8 cellular contexts compared by ENCODE assay signal in genomic region chr17:3796110-3796821, GRCh38. TPM values are rescaled to one million over a fixed set of nuclear protein-coding genes. Genes with fewer than 3 reads are reported as not detected.
DNase-seq lines count a peak whose midpoint lies in the region; ATAC-seq and TF ChIP-seq lines count a peak whose summit lies in the region.

No MANE protein-coding gene starts in this region.

- no peak overlapping the region for H2AFZ ChIP-seq in H9 (ENCODE audit: low read length)

- H4K20me1 ChIP-seq in H9 (ENCODE audit: control insufficient read depth, insufficient read depth, insufficient read length), result no peaks in the 10 kb centered on the region

- H3K27ac Mint-ChIP-seq in H9 (peak overlapping the region in 2 of 3 experiments; percentile 57 to 61; a peak in 3 of 7 replicates), activated B cell treated with CpG ODN at 0.5 μM for 24 hours (peak overlapping the region; percentile 79)

- H3K27me3 ChIP-seq in H9 (ENCODE audit: insufficient read depth, low read length), result no peaks in the 10 kb centered on the region

- no CpG with 5 or more reads among the region's 17 CpGs for WGBS in H9 (ENCODE audit: extremely low coverage, insufficient read length, low lambda C conversion rate)

- POLR2A ChIA-PET in GM10248 (lab: Yijun Ruan, JAX) (no interaction called here), activated B cell treated with CpG ODN at 0.5 μM for 24 hours (lab: Charles Lee) (interaction anchor here (0.6 to 1.6 kb wide), 17 partner anchors 8 to 111 kb away, joined by 3 to 8 read pairs (median 3); partner anchors contain the start of gene HASPIN)

- H3K9me3 ChIP-seq in H9 (ENCODE audit: control insufficient read depth, low read depth, low read length), result no peaks in the 10 kb centered on the region

- no peaks in the 10 kb centered on the region for H3K79me1 ChIP-seq in H9 (ENCODE audit: insufficient read depth, low read depth, low read length, poor library complexity, severe bottlenecking)

- H3K23me2 ChIP-seq in H9 (ENCODE audit: insufficient read length, low read depth, low read length, poor library complexity, severe bottlenecking), result no peaks in the 10 kb centered on the region

- no peak overlapping the region for H2BK15ac ChIP-seq in H9 (ENCODE audit: low read depth, low read length)

- intact Hi-C loops in activated B cell treated with CpG ODN at 0.5 μM for 24 hours (cut with micrococcal nuclease), result loop anchor here (1.0 kb wide), 1 partner anchor 8 kb away; no protein-coding TSS in a partner anchor

- H3K4me3 Mint-ChIP-seq in H9 (no peak overlapping the region), activated B cell treated with CpG ODN at 0.5 μM for 24 hours (peak overlapping the region; percentile 9)

- no peak overlapping the region for H2BK5ac ChIP-seq in H9 (ENCODE audit: insufficient read length, low read length)

- no peak overlapping the region for H3K9ac ChIP-seq in H9 (ENCODE audit: extremely low read depth, insufficient read length, low read length)

- no peak overlapping the region for H2BK120ac ChIP-seq in H9 (ENCODE audit: low read depth, low read length, poor library complexity, severe bottlenecking)

- H3K23ac ChIP-seq in H9 (ENCODE audit: insufficient read length, low read depth, low read length), result peak overlapping the region; percentile 5

- peak; percentile 72 for ATAC-seq in activated B cell treated with CpG ODN at 0.5 μM for 24 hours (ENCODE audit: low read depth)

- H3K18ac ChIP-seq in H9 (ENCODE audit: insufficient read length, low read depth, low read length), result peak overlapping the region; percentile 0

- no peaks in the 10 kb centered on the region for H3K4me1 ChIP-seq in H9 (ENCODE audit: insufficient read depth, low read length)

- H2BK20ac ChIP-seq in H9 (ENCODE audit: low read depth, low read length, poor library complexity, severe bottlenecking), result no peak overlapping the region

- no peak overlapping the region for H2BK12ac ChIP-seq in H9 (ENCODE audit: insufficient read length, low read depth, low read length)

- H3K4me1 Mint-ChIP-seq in H9 (peaks cover 10 to 24% of the 10 kb centered on the region in 2 experiments), activated B cell treated with CpG ODN at 0.5 μM for 24 hours (peaks cover 58% of the 10 kb centered on the region)

- no peak overlapping the region for H3K14ac ChIP-seq in H9 (ENCODE audit: insufficient read depth, low read length)

- H3K36me3 Mint-ChIP-seq in H9 (ENCODE audit: insufficient read depth in 1 of 3, low read depth in 3 of 3) (no peaks in the 10 kb centered on the region), activated B cell treated with CpG ODN at 0.5 μM for 24 hours (ENCODE audit: low read depth) (no peaks in the 10 kb centered on the region)

- H3K79me2 ChIP-seq in H9 (ENCODE audit: insufficient read depth, low read length), result no peaks in the 10 kb centered on the region

- H3T11ph ChIP-seq in H9 (ENCODE audit: low read length), result no peak overlapping the region

- DNase-seq in GM10248 (ENCODE audit: extremely low spot score), result peak; percentile 87
- DNase-seq in H9, result no peak
- peak; percentile 49 for DNase-seq in activated B cell treated with CpG ODN at 0.5 μM for 24 hours
- peak; percentile 15 for DNase-seq in effector CD8-positive, alpha-beta T cell (lab: John Stamatoyannopoulos, UW)
- DNase-seq in stimulated activated CD8-positive, alpha-beta memory T cell treated with anti-CD3 and anti-CD28 coated beads, Interleukin-7, amount 100 ng/mL, for 48 hours (ENCODE audit: extremely low read depth in 1 of 2, low read depth in 1 of 2), result peak; percentile 87 to 95
- no peak for DNase-seq in NCI-H1105 treated with DMSO at 0.1 percent for 48 hours (lab: John Stamatoyannopoulos, UW)
- DNase-seq in NCI-H128 (lab: John Stamatoyannopoulos, UW; ENCODE audit: unreplicated experiment), result no peak
- no peak for DNase-seq in retina

- no peak overlapping the region for H3K4me2 ChIP-seq in H9 (ENCODE audit: insufficient read depth, insufficient read length, low read length)

- H4K91ac ChIP-seq in H9 (ENCODE audit: insufficient read length, low read depth, low read length), result no peak overlapping the region

- no peak overlapping the region for H2AK5ac ChIP-seq in H9 (ENCODE audit: insufficient read length, low read length)

- H3K4ac ChIP-seq in H9 (ENCODE audit: low read depth, low read length), result no peak overlapping the region

- peak overlapping the region; percentile 32 for H4K8ac ChIP-seq in H9 (replicated peaks; ENCODE audit: insufficient read length, low read depth, low read length)

- CTCF ChIA-PET in GM10248 (lab: Yijun Ruan, JAX) (interaction anchor here (0.9 to 2.4 kb wide), 5 partner anchors 15 to 59 kb away, joined by 3 to 11 read pairs (median 7); partner anchors contain the start of gene NCBP3), activated B cell treated with CpG ODN at 0.5 μM for 24 hours (lab: Charles Lee) (interaction anchor here (1.0 to 1.6 kb wide), 6 partner anchors 21 to 58 kb away, joined by 3 to 5 read pairs (median 4); partner anchors contain the start of gene NCBP3)

- H3K56ac ChIP-seq in H9 (ENCODE audit: insufficient read length, low read depth, low read length), result no peak overlapping the region

- H3K9me3 Mint-ChIP-seq in H9 (no peaks in the 10 kb centered on the region; a peak in 1 of 5 replicates), activated B cell treated with CpG ODN at 0.5 μM for 24 hours (no peaks in the 10 kb centered on the region)

- TF ChIP-seq CTCF in GM10248 (IDR thresholded peaks at IDR 0.05; ENCODE audit: control extremely low read depth, extremely low read depth, low read depth, missing control alignments), result no peak
- TF ChIP-seq CTCF in H9 (conservative IDR thresholded peaks at IDR 0.05), result no peak
- TF ChIP-seq CTCF in activated B cell treated with CpG ODN at 0.5 μM for 24 hours (IDR thresholded peaks at IDR 0.05), result no peak

- H4K5ac ChIP-seq in H9 (ENCODE audit: insufficient read length, low read depth, low read length), result peak overlapping the region; percentile 48

- H3K27ac ChIP-seq in H9 (ENCODE audit: insufficient read length, low read depth, low read length), result no peak overlapping the region

- H3K27me3 Mint-ChIP-seq in H9 (ENCODE audit: low read depth) (no peaks in the 10 kb centered on the region; the same call in 1 of the 2 replicates), activated B cell treated with CpG ODN at 0.5 μM for 24 hours (no peaks in the 10 kb centered on the region)

RNA-seq across cellular contexts. Expression of gene ITGAE, which starts 4.7 kb away (rescaled TPM):
- total RNA-seq in H9 (2021) (23.5 and 24.2 TPM in 2 replicates), activated B cell treated with CpG ODN at 0.5 μM for 24 hours (42.9 and 45.3 TPM in 2 replicates)

RNA-seq across cellular contexts. Expression of gene NCBP3, which starts 49.8 kb away (rescaled TPM):
- total RNA-seq in H9 (2021), result 43.0 and 45.7 TPM in 2 replicates
- total RNA-seq in activated B cell treated with CpG ODN at 0.5 μM for 24 hours, result 49.5 TPM in 2 replicates

Comparison
In these comparisons a context has a peak if more than half of its experiments do, and no peak if none do; other contexts are left out.
1. DNase-seq: peak in GM10248 (single experiment), activated B cell treated with CpG ODN at 0.5 μM for 24 hours (single experiment), effector CD8-positive, alpha-beta T cell (single experiment) and stimulated activated CD8-positive, alpha-beta memory T cell treated with anti-CD3 and anti-CD28 coated beads, Interleukin-7, amount 100 ng/mL, for 48 hours (2 of 2); none in H9 (single experiment), NCI-H1105 treated with DMSO at 0.1 percent for 48 hours (single experiment), NCI-H128 (single experiment) and retina (single experiment).